ENCODE assay signal across 8 cellular contexts in genomic region chr13:29707876-29708543, GRCh38.
DNase-seq lines count a peak whose midpoint lies in the region; ATAC-seq and TF ChIP-seq lines count a peak whose summit lies in the region.

No MANE protein-coding gene starts in this region.

- H3K9ac ChIP-seq in PC-3 (ENCODE audit: low read length) = no peak overlapping the region

- H3K27ac Mint-ChIP-seq in glutamatergic neuron (ENCODE audit: unreplicated experiment) = no peak overlapping the region

- peak; percentile 87 for TF ChIP-seq CTCF in HFF-Myc (IDR thresholded peaks at IDR 0.05; ENCODE audit: low read depth, low read length, missing control alignments)
- peak; percentile 67 for TF ChIP-seq CTCF in PC-3 (conservative IDR thresholded peaks at IDR 0.05; ENCODE audit: low read depth, low read length)
- TF ChIP-seq CTCF in glutamatergic neuron (IDR thresholded peaks at IDR 0.05; ENCODE audit: partially characterized antibody, unreplicated experiment) = peak; percentile 37

- DNase-seq in Daoy (ENCODE audit: low read depth) (peak; percentile 44), HFF-Myc (ENCODE audit: extremely low read depth, low read depth) (peak; percentile 24), PC-3 (peak; percentile 49), activated T-helper 1 cell treated with Interleukin-2 at 50 U/mL for 16 hours (ENCODE audit: low read depth) (peak; percentile 9), glutamatergic neuron (peak; percentile 46)
- DNase-seq in stimulated activated CD4-positive, alpha-beta T cell treated with anti-CD3 and anti-CD28 coated beads, Interleukin-12 subunit alpha, Interleukin-12 subunit beta, amount 100 ng/mL, for 48 hours (ENCODE audit: low read depth in 2 of 3, low spot score in 1 of 3) = peak; percentile 32 to 53 (median 39)

- no peaks in the 10 kb centered on the region for H3K36me3 ChIP-seq in PC-3 (ENCODE audit: low read depth, low read length)

- H3K27ac ChIP-seq in PC-3 (ENCODE audit: low read length) = no peak overlapping the region

- no peaks in the 10 kb centered on the region for H3K9me2 ChIP-seq in PC-3 (replicated peaks; ENCODE audit: low read length)

- no peak overlapping the region for H3K4me3 Mint-ChIP-seq in glutamatergic neuron (ENCODE audit: unreplicated experiment)

- CTCF ChIA-PET in PC-3 (lab: Charles Lee) = no interaction called here

- no peak overlapping the region for H3K4me2 ChIP-seq in PC-3 (ENCODE audit: low read length)

- no peaks in the 10 kb centered on the region for H3K9me3 ChIP-seq in PC-3 (ENCODE audit: low read length)

- no peak overlapping the region for H3K4me3 ChIP-seq in HFF-Myc (replicated peaks; ENCODE audit: low read depth, low read length)
- no peak overlapping the region for H3K4me3 ChIP-seq in PC-3 (ENCODE audit: low read length)

- no peaks in the 10 kb centered on the region for H3K4me1 ChIP-seq in PC-3 (ENCODE audit: insufficient read depth, low read length)

- POLR2A ChIA-PET in PC-3 (lab: Charles Lee; ENCODE audit: unreplicated experiment) = no interaction called here

- peaks cover 60% of the 10 kb centered on the region for H3K27me3 ChIP-seq in PC-3 (ENCODE audit: low read length)

- no peaks in the 10 kb centered on the region for H3K79me2 ChIP-seq in PC-3 (ENCODE audit: low read length)

- H3F3A ChIP-seq in PC-3 (ENCODE audit: low read length, unreplicated experiment) = no peaks in the 10 kb centered on the region

- peaks cover 9% of the 10 kb centered on the region for H3K36me3 Mint-ChIP-seq in glutamatergic neuron (ENCODE audit: unreplicated experiment)

- H3K27me3 Mint-ChIP-seq in glutamatergic neuron (ENCODE audit: unreplicated experiment) = peaks cover 2% of the 10 kb centered on the region

- no TSS peak for BruUV-seq in PC-3 (replicated peaks; lab: Mats Ljungman, UMichigan)

- H3K4me1 Mint-ChIP-seq in glutamatergic neuron (ENCODE audit: low read depth, unreplicated experiment) = peaks cover 29% of the 10 kb centered on the region

- H3K9me3 Mint-ChIP-seq in glutamatergic neuron (ENCODE audit: unreplicated experiment) = peaks cover 2% of the 10 kb centered on the region

- intact Hi-C loops in PC-3 (cut with micrococcal nuclease) = no loop called here

- H2AFZ ChIP-seq in PC-3 (ENCODE audit: low read length) = no peak overlapping the region

- peak; percentile 60 for ATAC-seq in PC-3
- ATAC-seq in GM19452 (IDR thresholded peaks at IDR 0.05; ENCODE audit: unreplicated experiment) = no peak
- no peak for ATAC-seq in HG02588 (IDR thresholded peaks at IDR 0.05; ENCODE audit: unreplicated experiment)

- H4K20me1 ChIP-seq in PC-3 (ENCODE audit: low read length) = no peaks in the 10 kb centered on the region

Comparison
In these comparisons a context has a peak if more than half of its experiments do, and no peak if none do; other contexts are left out.
1. CTCF ChIP-seq: peak in every context shown above with its lines; median percentile 87 in HFF-Myc; 67 in PC-3; 37 in glutamatergic neuron.